Comparison of ENCODE assay signal across 26 cellular contexts in genomic region chr13:73622375-73622774, GRCh38.
A peak's percentile ranks its signal among the peaks of the same experiment; 100 is the strongest.
DNase-seq lines count a peak whose midpoint lies in the region; ATAC-seq, FAIRE-seq and TF ChIP-seq lines count a peak whose summit lies in the region.
"Had no signal": no experiment of that assay in that cellular context is flagged by ENCODE, and none has a peak within 500 bp of the region (broad histone marks: within the 10 kb centered on the region; RNA-seq: fewer than 3 reads in every experiment).

No MANE protein-coding gene starts in this region.

- no peaks in the 10 kb centered on the region for H3K36me3 Mint-ChIP-seq in CD4-positive, CD25-positive, alpha-beta regulatory T cell
- peaks cover under 1% of the 10 kb centered on the region for H3K36me3 Mint-ChIP-seq in T-helper 17 cell (ENCODE audit: low read depth)
- H3K36me3 Mint-ChIP-seq in stimulated activated naive B cell treated with anti-CD40 and anti-IgM and Interleukin-4, amounts not matched to agents 10 μg/mL and 1 μg/mL and 100 μg/mL, for 72 hours = no peaks in the 10 kb centered on the region
- H3K36me3 Mint-ChIP-seq: CD14-positive monocyte, mesothelial cell of epicardium, naive B cell had no signal

- no peak for DNase-seq in CD4-positive, CD25-positive, alpha-beta regulatory T cell
- DNase-seq in DND-41 = peak; percentile 7
- no peak for DNase-seq in T-helper 17 cell
- DNase-seq in endothelial cell of umbilical vein (ENCODE audit: low read depth, low spot score) = peak; percentile 13
- DNase-seq in stimulated activated naive B cell treated with anti-CD40 and anti-IgM and Interleukin-4, amounts not matched to agents 10 μg/mL and 1 μg/mL and 100 μg/mL, for 72 hours = no peak
- DNase-seq in activated T-cell treated with anti-CD3 and anti-CD28 coated beads for 4 hours = no peak
- DNase-seq: activated CD4-positive, alpha-beta T cell treated with anti-CD3 and anti-CD28 coated beads for 4 hours; activated naive CD4-positive, alpha-beta T cell treated with anti-CD3 and anti-CD28 coated beads, Interleukin-2, amount 50 U/mL, for 16 hours; central memory CD4-positive, alpha-beta T cell; left ventricle myocardium superior; naive B cell; NCI-H1092; NCI-H187; NCI-H2171; NCI-H510A; occipital lobe; SHP77; stimulated activated naive CD8-positive, alpha-beta T cell treated with anti-CD3 and anti-CD28 coated beads, Interleukin-15, Interleukin-2, amounts not matched to agents 100 U/mL and 50 U/mL, for 24 hours; uterus had no signal

- H3K9me1 ChIP-seq in endothelial cell of umbilical vein (replicated peaks; ENCODE audit: control insufficient read depth, extremely low read depth, insufficient read depth, low read length) = no peaks in the 10 kb centered on the region

- H3K4me2 ChIP-seq in DND-41 (ENCODE audit: insufficient read depth, low read length) (peak overlapping the region; percentile 44), endothelial cell of umbilical vein (ENCODE audit: insufficient read depth, low read length) (no peak overlapping the region)

- CTCF ChIA-PET in endothelial cell of umbilical vein (lab: Charles Lee) = no interaction called here

- intact Hi-C loops in endothelial cell of umbilical vein (cut with micrococcal nuclease) = no loop called here

- ATAC-seq in CD4-positive, CD25-positive, alpha-beta regulatory T cell (ENCODE audit: low read depth in 2 of 2) = no peak
- peak; percentile 42; the same call in 1 of the 3 replicates for ATAC-seq in DND-41 (ENCODE audit: insufficient read depth, low read depth)
- no peak for ATAC-seq in T-helper 17 cell
- ATAC-seq in stimulated activated naive B cell treated with anti-CD40 and anti-IgM and Interleukin-4, amounts not matched to agents 10 μg/mL and 1 μg/mL and 100 μg/mL, for 72 hours (replicated peaks) = no peak
- ATAC-seq in HG03442 (IDR thresholded peaks at IDR 0.05; ENCODE audit: unreplicated experiment) = no peak
- ATAC-seq: left ventricle myocardium superior; stimulated activated naive CD8-positive, alpha-beta T cell treated with anti-CD3 and anti-CD28 coated beads, Interleukin-15, Interleukin-2, amounts not matched to agents 100 U/mL and 50 U/mL, for 24 hours had no signal

- peaks cover 19% of the 10 kb centered on the region for H3K4me1 ChIP-seq in CD4-positive, CD25-positive, alpha-beta regulatory T cell (ENCODE audit: control insufficient read depth, insufficient read depth, low read length, poor library complexity, severe bottlenecking)
- H3K4me1 ChIP-seq in DND-41 (ENCODE audit: insufficient read depth, low read length) = peaks cover 39% of the 10 kb centered on the region
- H3K4me1 ChIP-seq in endothelial cell of umbilical vein (ENCODE audit: control insufficient read depth, extremely low read depth, insufficient read depth, low read length) = no peaks in the 10 kb centered on the region
- H3K4me1 ChIP-seq: uterus had no signal

- H3K4me1 Mint-ChIP-seq in CD4-positive, CD25-positive, alpha-beta regulatory T cell = peaks cover 7 to 38% (median 19%) of the 10 kb centered on the region in 4 donors
- peaks cover 24% of the 10 kb centered on the region for H3K4me1 Mint-ChIP-seq in T-helper 17 cell
- no peaks in the 10 kb centered on the region for H3K4me1 Mint-ChIP-seq in stimulated activated naive B cell treated with anti-CD40 and anti-IgM and Interleukin-4, amounts not matched to agents 10 μg/mL and 1 μg/mL and 100 μg/mL, for 72 hours
- H3K4me1 Mint-ChIP-seq: CD14-positive monocyte, naive B cell had no signal

- POLR2A ChIA-PET in endothelial cell of umbilical vein (lab: Charles Lee) = no interaction called here

- H3K4me3 Mint-ChIP-seq in CD4-positive, CD25-positive, alpha-beta regulatory T cell = no peak overlapping the region
- peak overlapping the region; percentile 64 for H3K4me3 Mint-ChIP-seq in T-helper 17 cell
- H3K4me3 Mint-ChIP-seq in stimulated activated naive B cell treated with anti-CD40 and anti-IgM and Interleukin-4, amounts not matched to agents 10 μg/mL and 1 μg/mL and 100 μg/mL, for 72 hours = no peak overlapping the region
- H3K4me3 Mint-ChIP-seq: CD14-positive monocyte, mesothelial cell of epicardium, naive B cell had no signal

- H3K9me3 ChIP-seq in CD4-positive, CD25-positive, alpha-beta regulatory T cell (ENCODE audit: control insufficient read depth in 2 of 2, low read length in 2 of 2) = no peaks in the 10 kb centered on the region
- H3K9me3 ChIP-seq in DND-41 (ENCODE audit: insufficient read depth, low read length, severe bottlenecking) (no peaks in the 10 kb centered on the region), T-helper 17 cell (ENCODE audit: control insufficient read depth, low read length, poor library complexity, severe bottlenecking) (no peaks in the 10 kb centered on the region), endothelial cell of umbilical vein (replicated peaks; ENCODE audit: control insufficient read depth, insufficient read depth, low read length) (no peaks in the 10 kb centered on the region)
- H3K9me3 ChIP-seq: thoracic aorta, uterus had no signal

- FAIRE-seq in endothelial cell of umbilical vein (lab: Jason Lieb, UNC) = peak; percentile 18
- FAIRE-seq: endometrium, GM19239, islet of Langerhans had no signal

- H2AFZ ChIP-seq in DND-41 (ENCODE audit: low read depth, low read length) (peak overlapping the region; percentile 66), endothelial cell of umbilical vein (ENCODE audit: low read depth, low read length) (no peak overlapping the region)

- no peak for TF ChIP-seq CTCF in DND-41 (IDR thresholded peaks at IDR 0.05; ENCODE audit: borderline replicate concordance, extremely low read depth, low read length, poor library complexity, severe bottlenecking)
- TF ChIP-seq CTCF in endothelial cell of umbilical vein (IDR thresholded peaks at IDR 0.05; ENCODE audit: extremely low read depth in 1 of 2, insufficient read depth in 1 of 2, low read depth in 1 of 2, low read length in 2 of 2) = no peak

- H3K79me2 ChIP-seq in DND-41 (ENCODE audit: insufficient read depth, low read length) = no peaks in the 10 kb centered on the region
- H3K79me2 ChIP-seq in endothelial cell of umbilical vein (ENCODE audit: control insufficient read depth, insufficient read depth, low read length) = no peaks in the 10 kb centered on the region

- H4K20me1 ChIP-seq in DND-41 (ENCODE audit: insufficient read depth, low read length) = no peaks in the 10 kb centered on the region
- H4K20me1 ChIP-seq in endothelial cell of umbilical vein (replicated peaks; ENCODE audit: control insufficient read depth, extremely low read depth, insufficient read depth, low read length) = no peaks in the 10 kb centered on the region

- TF ChIP-seq POLR2A in endothelial cell of umbilical vein (IDR thresholded peaks at IDR 0.05; ENCODE audit: low read depth, low read length) = no peak

- dilution Hi-C loops in endothelial cell of umbilical vein (cut with MboI; ENCODE audit: extremely low pct_ligation_motif_present, low sequenced_read_pairs) = no loop called here

- no peaks in the 10 kb centered on the region for H3K9me3 Mint-ChIP-seq in CD4-positive, CD25-positive, alpha-beta regulatory T cell
- H3K9me3 Mint-ChIP-seq in stimulated activated naive B cell treated with anti-CD40 and anti-IgM and Interleukin-4, amounts not matched to agents 10 μg/mL and 1 μg/mL and 100 μg/mL, for 72 hours = no peaks in the 10 kb centered on the region
- H3K9me3 Mint-ChIP-seq: mesothelial cell of epicardium had no signal

- H3K27ac ChIP-seq in CD4-positive, CD25-positive, alpha-beta regulatory T cell (ENCODE audit: insufficient read depth, low read length, poor library complexity, severe bottlenecking) = no peak overlapping the region
- peak overlapping the region; percentile 71 for H3K27ac ChIP-seq in DND-41 (ENCODE audit: low read length)
- H3K27ac ChIP-seq in endothelial cell of umbilical vein (ENCODE audit: insufficient read depth, low read depth, low read length) = no peak overlapping the region
- H3K27ac ChIP-seq: thoracic aorta, uterus had no signal

- H3K27me3 ChIP-seq in CD4-positive, CD25-positive, alpha-beta regulatory T cell (ENCODE audit: control insufficient read depth, insufficient read depth, low read length) = peaks cover 2% of the 10 kb centered on the region
- H3K27me3 ChIP-seq in DND-41 (ENCODE audit: insufficient read depth, low read length, poor library complexity) = no peaks in the 10 kb centered on the region
- H3K27me3 ChIP-seq in endothelial cell of umbilical vein (ENCODE audit: control insufficient read depth in 2 of 2, insufficient read depth in 2 of 2, low read length in 2 of 2) = no peaks in the 10 kb centered on the region
- H3K27me3 ChIP-seq: uterus had no signal

- H3K9ac ChIP-seq in DND-41 (ENCODE audit: low read depth, low read length) (no peak overlapping the region), endothelial cell of umbilical vein (replicated peaks; ENCODE audit: extremely low read depth, insufficient read depth, low read length) (no peak overlapping the region)

- H3K27ac Mint-ChIP-seq in CD4-positive, CD25-positive, alpha-beta regulatory T cell = no peak overlapping the region
- peak overlapping the region; percentile 47 for H3K27ac Mint-ChIP-seq in T-helper 17 cell
- no peak overlapping the region for H3K27ac Mint-ChIP-seq in stimulated activated naive B cell treated with anti-CD40 and anti-IgM and Interleukin-4, amounts not matched to agents 10 μg/mL and 1 μg/mL and 100 μg/mL, for 72 hours
- H3K27ac Mint-ChIP-seq: CD14-positive monocyte, mesothelial cell of epicardium, naive B cell had no signal

- peaks cover 8% of the 10 kb centered on the region for H3K27me3 Mint-ChIP-seq in CD4-positive, CD25-positive, alpha-beta regulatory T cell
- no peaks in the 10 kb centered on the region for H3K27me3 Mint-ChIP-seq in T-helper 17 cell
- peaks cover 0 to 1% of the 10 kb centered on the region in 2 donors for H3K27me3 Mint-ChIP-seq in stimulated activated naive B cell treated with anti-CD40 and anti-IgM and Interleukin-4, amounts not matched to agents 10 μg/mL and 1 μg/mL and 100 μg/mL, for 72 hours

- H3K4me3 ChIP-seq in CD4-positive, CD25-positive, alpha-beta regulatory T cell (ENCODE audit: low read depth, low read length) = peak overlapping the region; percentile 11
- H3K4me3 ChIP-seq in DND-41 (ENCODE audit: low read depth in 1 of 2, low read length in 2 of 2) (no peak overlapping the region), endothelial cell of umbilical vein (replicated peaks in 1 of 3; ENCODE audit: insufficient read depth in 1 of 3, low read depth in 1 of 3, low read length in 3 of 3) (no peak overlapping the region)
- H3K4me3 ChIP-seq: thoracic aorta, uterus had no signal

- no peaks in the 10 kb centered on the region for H3K36me3 ChIP-seq in CD4-positive, CD25-positive, alpha-beta regulatory T cell (ENCODE audit: control insufficient read depth, insufficient read depth, low read length)
- H3K36me3 ChIP-seq in DND-41 (ENCODE audit: insufficient read depth, low read length) = no peaks in the 10 kb centered on the region
- no peaks in the 10 kb centered on the region for H3K36me3 ChIP-seq in endothelial cell of umbilical vein (ENCODE audit: control insufficient read depth in 2 of 2, extremely low read depth in 1 of 2, insufficient read depth in 2 of 2, low read length in 2 of 2)
- H3K36me3 ChIP-seq: thoracic aorta, uterus had no signal

- BruUV-seq in endothelial cell of umbilical vein (replicated peaks; lab: Mats Ljungman, UMichigan) = no TSS peak

TF ChIP-seq in endothelial cell of umbilical vein, 7 proteins besides CTCF, POLR2A, EP300 and RAD21:
- TF ChIP-seq FOS (IDR thresholded peaks at IDR 0.05; ENCODE audit: borderline replicate concordance, insufficient read depth, low read length) = no peak
TF ChIP-seq in endothelial cell of umbilical vein: peak in this region for 0.

Comparison
In these comparisons a context has a peak if more than half of its experiments do, and no peak if none do; other contexts are left out.
1. DNase-seq: peak in DND-41 (single experiment) and endothelial cell of umbilical vein (single experiment); none in CD4-positive, CD25-positive, alpha-beta regulatory T cell (0 of 3), T-helper 17 cell (0 of 3), stimulated activated naive B cell treated with anti-CD40 and anti-IgM and Interleukin-4, amounts not matched to agents 10 μg/mL and 1 μg/mL and 100 μg/mL, for 72 hours (single experiment) and activated T-cell treated with anti-CD3 and anti-CD28 coated beads for 4 hours (single experiment).